Comparison of ENCODE assay signal across 9 cellular contexts in genomic region chr7:7180725-7181428, GRCh38. TPM values are rescaled to one million over a fixed set of nuclear protein-coding genes. Genes with fewer than 3 reads are reported as not detected.
DNase-seq lines count a peak whose midpoint lies in the region; ATAC-seq, FAIRE-seq and TF ChIP-seq lines count a peak whose summit lies in the region.
"Had no signal": no experiment of that assay in that cellular context is flagged by ENCODE, and none has a peak within 500 bp of the region (broad histone marks: within the 10 kb centered on the region; RNA-seq: fewer than 3 reads in every experiment).

No MANE protein-coding gene starts in this region.

- H3K27ac Mint-ChIP-seq in Calu3 (ENCODE audit: unreplicated experiment) = peak overlapping the region; percentile 96

- H3K79me2 ChIP-seq in OCI-LY7 (ENCODE audit: insufficient read depth, low read depth, low read length) = peaks cover 29% of the 10 kb centered on the region
- peaks cover 24% of the 10 kb centered on the region for H3K79me2 ChIP-seq in endothelial cell of umbilical vein (ENCODE audit: control insufficient read depth, insufficient read depth, low read length)
- peaks cover 24% of the 10 kb centered on the region for H3K79me2 ChIP-seq in parathyroid adenoma

- H3K4me3 ChIP-seq in OCI-LY7 (ENCODE audit: low read depth, low read length, poor library complexity, severe bottlenecking) (peak overlapping the region; percentile 85), endothelial cell of umbilical vein (replicated peaks in 1 of 3; ENCODE audit: insufficient read depth in 1 of 3, low read depth in 1 of 3, low read length in 3 of 3) (peak overlapping the region in 1 of 3 experiments; percentile 91), parathyroid adenoma (ENCODE audit: low read depth, low read length) (peak overlapping the region; percentile 99)

- no peaks in the 10 kb centered on the region for H3K9me3 Mint-ChIP-seq in Calu3 (ENCODE audit: low read depth, unreplicated experiment)

- H3K9me2 ChIP-seq in OCI-LY7 (ENCODE audit: insufficient read depth, low read length) = no peaks in the 10 kb centered on the region

- no peaks in the 10 kb centered on the region for H3K9me3 ChIP-seq in OCI-LY7 (ENCODE audit: low read length)
- H3K9me3 ChIP-seq in endothelial cell of umbilical vein (replicated peaks; ENCODE audit: control insufficient read depth, insufficient read depth, low read length) = no peaks in the 10 kb centered on the region
- H3K9me3 ChIP-seq in parathyroid adenoma (ENCODE audit: control insufficient read depth, low read length) = no peaks in the 10 kb centered on the region

- peaks cover 23% of the 10 kb centered on the region; the same call in 1 of the 2 replicates for H4K20me1 ChIP-seq in OCI-LY7 (ENCODE audit: insufficient read depth, low read length)
- H4K20me1 ChIP-seq in endothelial cell of umbilical vein (replicated peaks; ENCODE audit: control insufficient read depth, extremely low read depth, insufficient read depth, low read length) = no peaks in the 10 kb centered on the region

- no peak for TF ChIP-seq POLR2A in endothelial cell of umbilical vein (IDR thresholded peaks at IDR 0.05; ENCODE audit: low read depth, low read length)

- intact Hi-C loops in Calu3 (cut with micrococcal nuclease; ENCODE audit: unreplicated experiment) (loop anchor here (10.0 kb wide), 2 partner anchors 334 to 384 kb away; partner anchors contain the start of gene MIOS), OCI-LY7 (cut with micrococcal nuclease; ENCODE audit: unreplicated experiment) (loop anchor here (5.0 kb wide), 2 partner anchors 141 to 786 kb away; partner anchors contain the start of gene GLCCI1), endothelial cell of umbilical vein (cut with micrococcal nuclease) (loop anchor here (5.0 kb wide), 3 partner anchors 241 to 361 kb away; no protein-coding TSS in a partner anchor)

- H3K4me1 Mint-ChIP-seq in Calu3 (ENCODE audit: low read depth, unreplicated experiment) = peaks cover 63% of the 10 kb centered on the region

- no peaks in the 10 kb centered on the region for H3K9me1 ChIP-seq in endothelial cell of umbilical vein (replicated peaks; ENCODE audit: control insufficient read depth, extremely low read depth, insufficient read depth, low read length)

- CTCF ChIA-PET in Calu3 (lab: Charles Lee) = interaction anchor here (0.8 to 2.2 kb wide), 6 partner anchors 16 to 235 kb away, joined by 3 to 15 read pairs (median 4); no protein-coding TSS in a partner anchor
- CTCF ChIA-PET in OCI-LY7 (lab: Charles Lee; ENCODE audit: unreplicated experiment) = interaction anchor here (1.2 kb wide), 1 partner anchor 235 kb away, joined by 3 read pairs; no protein-coding TSS in a partner anchor
- CTCF ChIA-PET in endothelial cell of umbilical vein (lab: Charles Lee) = interaction anchor here (1.4 kb wide), 1 partner anchor 41 kb away, joined by 3 read pairs; no protein-coding TSS in a partner anchor

- H3K4me1 ChIP-seq in OCI-LY7 (ENCODE audit: insufficient read depth, low read length, poor library complexity, severe bottlenecking) = peaks cover 26% of the 10 kb centered on the region
- peaks cover 35% of the 10 kb centered on the region for H3K4me1 ChIP-seq in endothelial cell of umbilical vein (ENCODE audit: control insufficient read depth, extremely low read depth, insufficient read depth, low read length)
- peaks cover 7% of the 10 kb centered on the region for H3K4me1 ChIP-seq in parathyroid adenoma

- peaks cover 48% of the 10 kb centered on the region for H3K36me3 Mint-ChIP-seq in Calu3 (ENCODE audit: insufficient read depth, unreplicated experiment)

- DNase-seq in Calu3 = no peak
- no peak for DNase-seq in OCI-LY7 (ENCODE audit: low spot score)
- DNase-seq in endothelial cell of umbilical vein (ENCODE audit: low read depth, low spot score) = no peak
- no peak for DNase-seq in NCI-H1694 treated with DMSO at 0.1 percent for 48 hours (lab: John Stamatoyannopoulos, UW)
- no peak for DNase-seq in NCI-H128 (lab: John Stamatoyannopoulos, UW; ENCODE audit: unreplicated experiment)
- DNase-seq: brain microvascular endothelial cell had no signal

- ATAC-seq in GM21515 (IDR thresholded peaks at IDR 0.05; ENCODE audit: unreplicated experiment) = no peak
- ATAC-seq in HG02678 (IDR thresholded peaks at IDR 0.05; ENCODE audit: unreplicated experiment) = no peak

- H3K27me3 ChIP-seq in endothelial cell of umbilical vein (ENCODE audit: control insufficient read depth in 2 of 2, insufficient read depth in 2 of 2, low read length in 2 of 2) = no peaks in the 10 kb centered on the region
- no peaks in the 10 kb centered on the region for H3K27me3 ChIP-seq in parathyroid adenoma (ENCODE audit: control insufficient read depth, insufficient read depth, low read length)
- H3K27me3 ChIP-seq: brain microvascular endothelial cell had no signal

- peak overlapping the region; percentile 91 for H2AFZ ChIP-seq in OCI-LY7 (ENCODE audit: low read length)
- no peak overlapping the region for H2AFZ ChIP-seq in endothelial cell of umbilical vein (ENCODE audit: low read depth, low read length)
- H2AFZ ChIP-seq in parathyroid adenoma = no peak overlapping the region

- no peak for FAIRE-seq in endothelial cell of umbilical vein (lab: Jason Lieb, UNC)

- H3K27me3 Mint-ChIP-seq in Calu3 (ENCODE audit: unreplicated experiment) = no peaks in the 10 kb centered on the region

- H3K4me3 Mint-ChIP-seq in Calu3 (ENCODE audit: low read depth, unreplicated experiment) = peak overlapping the region; percentile 90

- H3K9ac ChIP-seq in endothelial cell of umbilical vein (replicated peaks; ENCODE audit: extremely low read depth, insufficient read depth, low read length) (no peak overlapping the region), parathyroid adenoma (no peak overlapping the region)

- H3K36me3 ChIP-seq in OCI-LY7 (ENCODE audit: insufficient read depth, low read length) = peaks cover 9% of the 10 kb centered on the region
- H3K36me3 ChIP-seq in endothelial cell of umbilical vein (ENCODE audit: control insufficient read depth in 2 of 2, extremely low read depth in 1 of 2, insufficient read depth in 2 of 2, low read length in 2 of 2) = no peaks in the 10 kb centered on the region
- no peaks in the 10 kb centered on the region for H3K36me3 ChIP-seq in parathyroid adenoma (ENCODE audit: control insufficient read depth, insufficient read depth, low read length)
- H3K36me3 ChIP-seq: brain microvascular endothelial cell had no signal

- dilution Hi-C loops in endothelial cell of umbilical vein (cut with MboI; ENCODE audit: extremely low pct_ligation_motif_present, low sequenced_read_pairs) = no loop called here

- H3K27ac ChIP-seq in OCI-LY7 (ENCODE audit: low read depth, low read length, poor library complexity, severe bottlenecking) (peak overlapping the region; percentile 94), endothelial cell of umbilical vein (ENCODE audit: insufficient read depth, low read depth, low read length) (peak overlapping the region; percentile 78), parathyroid adenoma (peak overlapping the region; percentile 86)

- H3K4me2 ChIP-seq in OCI-LY7 (ENCODE audit: low read length) (peak overlapping the region; percentile 96), endothelial cell of umbilical vein (ENCODE audit: insufficient read depth, low read length) (peak overlapping the region; percentile 95), parathyroid adenoma (ENCODE audit: low read length) (peak overlapping the region; percentile 94)

- TF ChIP-seq CTCF in Calu3 (IDR thresholded peaks at IDR 0.05; ENCODE audit: unreplicated experiment) = no peak
- no peak for TF ChIP-seq CTCF in OCI-LY7 (conservative IDR thresholded peaks at IDR 0.05; ENCODE audit: low read length)
- no peak for TF ChIP-seq CTCF in endothelial cell of umbilical vein (IDR thresholded peaks at IDR 0.05; ENCODE audit: extremely low read depth in 1 of 2, insufficient read depth in 1 of 2, low read depth in 1 of 2, low read length in 2 of 2)
- no peak for TF ChIP-seq CTCF in parathyroid adenoma (IDR thresholded peaks at IDR 0.05)

- POLR2A ChIA-PET in OCI-LY7 (lab: Charles Lee) (interaction anchor here (0.6 to 2.1 kb wide), 12 partner anchors 11 to 459 kb away, joined by 3 to 12 read pairs (median 4); partner anchors contain the start of gene UMAD1), endothelial cell of umbilical vein (lab: Charles Lee) (interaction anchor here (1.1 kb wide), 1 partner anchor 81 kb away, joined by 4 read pairs; no protein-coding TSS in a partner anchor)

- BruUV-seq in Calu3 (replicated peaks; lab: Mats Ljungman, UMichigan) (no TSS peak), OCI-LY7 (replicated peaks; lab: Mats Ljungman, UMichigan) (no TSS peak), endothelial cell of umbilical vein (replicated peaks; lab: Mats Ljungman, UMichigan) (no TSS peak)

TF ChIP-seq in endothelial cell of umbilical vein, 7 proteins besides CTCF, POLR2A, EP300 and RAD21:
- no peak for TF ChIP-seq FOS (IDR thresholded peaks at IDR 0.05; ENCODE audit: borderline replicate concordance, insufficient read depth, low read length)

RNA-seq across cellular contexts. Expression of gene C1GALT1, which starts 1.5 kb away (rescaled TPM):
- total RNA-seq in Calu3 (2022) = 92.2 and 97.0 TPM in 2 replicates
- 18.9 and 28.9 TPM in 2 replicates for total RNA-seq in OCI-LY7 (2014; rRNA removed; shearing (Covaris generic))
- 30.0 and 31.6 TPM in 2 replicates for total RNA-seq in OCI-LY7 (2022)
- 21.9 and 31.1 TPM in 2 replicates for total RNA-seq in endothelial cell of umbilical vein
- 10.2 and 18.3 TPM in 2 replicates for polyA plus RNA-seq in endothelial cell of umbilical vein
- 18.9 and 20.3 TPM in 2 replicates for polyA plus RNA-seq in endothelial cell of umbilical vein (2011; cell fraction: cytosol; rRNA removed)
- 18.5 and 32.8 TPM in 2 replicates for polyA plus RNA-seq in endothelial cell of umbilical vein (2011; cell fraction: nucleus; rRNA removed)
- polyA plus RNA-seq in endothelial cell of umbilical vein (2012) = 13.8 and 28.9 TPM in 2 replicates
- 6.5 and 6.9 TPM in 2 replicates for polyA minus RNA-seq in endothelial cell of umbilical vein
- 5.1 TPM for polyA minus RNA-seq in endothelial cell of umbilical vein (2011; cell fraction: cytosol; rRNA and poly(A)+ RNA removed)
- 22.3 and 33.3 TPM in 2 replicates for polyA minus RNA-seq in endothelial cell of umbilical vein (2011; cell fraction: nucleus; rRNA and poly(A)+ RNA removed)
